In genomic region chr1:204222006-204222872, GRCh38 we compare ENCODE assay signal across 19 cellular contexts. TPM values are rescaled to one million over a fixed set of nuclear protein-coding genes. Genes with fewer than 3 reads are reported as not detected.
DNase-seq lines count a peak whose midpoint lies in the region; ATAC-seq, FAIRE-seq and TF ChIP-seq lines count a peak whose summit lies in the region.
"Had no signal": no experiment of that assay in that cellular context is flagged by ENCODE, and none has a peak within 500 bp of the region (broad histone marks: within the 10 kb centered on the region; RNA-seq: fewer than 3 reads in every experiment).

No MANE protein-coding gene starts in this region.

- DNase-seq in activated CD4-positive, alpha-beta T cell treated with anti-CD3 and anti-CD28 coated beads, Interleukin-2, amount 10 ng/mL, durations not matched to agents 7 days and 5 days = no peak
- no peak for DNase-seq in activated CD4-positive, alpha-beta T cell treated with anti-CD3 and anti-CD28 coated beads for 1 hour
- DNase-seq in K562 (ENCODE audit: extremely low read depth in 1 of 4, low spot score in 3 of 4) (no peak), upper lobe of right lung (no peak), NCI-H2107 treated with DMSO at 0.1 percent for 48 hours (lab: John Stamatoyannopoulos, UW; ENCODE audit: unreplicated experiment) (no peak)
- no peak for DNase-seq in CD8-positive, alpha-beta T cell
- DNase-seq: AML-193; CD4-positive, alpha-beta T cell; DMS79 treated with DMSO at 0.1 percent for 48 hours; GOT3; H7 had no signal

- no peak overlapping the region for H3K4me3 Mint-ChIP-seq in activated CD4-positive, alpha-beta T cell treated with anti-CD3 and anti-CD28 coated beads, Interleukin-2, amount 10 ng/mL, durations not matched to agents 7 days and 5 days
- no peak overlapping the region for H3K4me3 Mint-ChIP-seq in nephron
- H3K4me3 Mint-ChIP-seq in CD8-positive, alpha-beta T cell = no peak overlapping the region
- H3K4me3 Mint-ChIP-seq: CD4-positive, alpha-beta T cell had no signal

- in situ Hi-C loops in K562 (cut with MboI) = no loop called here

- no peak for TF ChIP-seq POLR2A in K562 (conservative IDR thresholded peaks at IDR 0.05)

- POLR2A ChIA-PET in activated CD4-positive, alpha-beta T cell treated with anti-CD3 and anti-CD28 coated beads, Interleukin-2, amount 10 ng/mL, durations not matched to agents 7 days and 5 days (lab: Charles Lee) = no interaction called here
- POLR2A ChIA-PET in K562 (lab: Yijun Ruan, JAX) = interaction anchor here (0.7 to 0.8 kb wide), 2 partner anchors 13 to 157 kb away, joined by 3 read pairs; no protein-coding TSS in a partner anchor
- POLR2A ChIA-PET in CD8-positive, alpha-beta T cell (lab: Charles Lee) = no interaction called here

- no peak overlapping the region for H3K27ac ChIP-seq in K562 (ENCODE audit: extremely low read depth, low read depth, low read length)
- no peak overlapping the region for H3K27ac ChIP-seq in upper lobe of right lung
- H3K27ac ChIP-seq in CD8-positive, alpha-beta T cell (ENCODE audit: low read depth, low read length) = no peak overlapping the region
- H3K27ac ChIP-seq: 22Rv1, A549, C4-2B, HL-60 had no signal

- FAIRE-seq in K562 (lab: Jason Lieb, UNC) = no peak
- FAIRE-seq: A549, GM12878 had no signal

- no peak overlapping the region for H2AFZ ChIP-seq in K562 (ENCODE audit: low read depth, low read length)

- H3K27me3 ChIP-seq in K562 (ENCODE audit: control insufficient read depth in 2 of 2, insufficient read depth in 2 of 2, low read length in 2 of 2) = peaks cover 14 to 50% of the 10 kb centered on the region in 2 experiments
- no peaks in the 10 kb centered on the region for H3K27me3 ChIP-seq in upper lobe of right lung
- H3K27me3 ChIP-seq in CD8-positive, alpha-beta T cell (ENCODE audit: insufficient read depth, low read length) = no peaks in the 10 kb centered on the region

- H3K9ac ChIP-seq in K562 (ENCODE audit: insufficient read depth in 1 of 2, low read depth in 2 of 2, low read length in 2 of 2) = no peak overlapping the region

- H3K79me2 ChIP-seq in K562 (ENCODE audit: control insufficient read depth, insufficient read depth, low read length) = no peaks in the 10 kb centered on the region

- H3K27me3 Mint-ChIP-seq in activated CD4-positive, alpha-beta T cell treated with anti-CD3 and anti-CD28 coated beads, Interleukin-2, amount 10 ng/mL, durations not matched to agents 7 days and 5 days = no peaks in the 10 kb centered on the region
- no peaks in the 10 kb centered on the region for H3K27me3 Mint-ChIP-seq in nephron (ENCODE audit: low read depth)
- peaks cover 2% of the 10 kb centered on the region for H3K27me3 Mint-ChIP-seq in CD8-positive, alpha-beta T cell (ENCODE audit: low read depth)
- H3K27me3 Mint-ChIP-seq: CD4-positive, alpha-beta T cell had no signal

- no peak overlapping the region for H3K4me2 ChIP-seq in K562 (ENCODE audit: insufficient read depth, low read length)
- H3K4me2 ChIP-seq: A549 had no signal

- H3K4me1 Mint-ChIP-seq in activated CD4-positive, alpha-beta T cell treated with anti-CD3 and anti-CD28 coated beads, Interleukin-2, amount 10 ng/mL, durations not matched to agents 7 days and 5 days = peaks cover 6% of the 10 kb centered on the region
- peaks cover 21% of the 10 kb centered on the region for H3K4me1 Mint-ChIP-seq in nephron
- H3K4me1 Mint-ChIP-seq in CD8-positive, alpha-beta T cell (ENCODE audit: low read depth) = peaks cover 7% of the 10 kb centered on the region

- H3K4me1 ChIP-seq in K562 (replicated peaks in 1 of 2; ENCODE audit: control insufficient read depth in 2 of 2, insufficient read depth in 2 of 2, low read length in 2 of 2) (peaks cover 4 to 9% of the 10 kb centered on the region in 2 experiments; a peak in 4 of 5 replicates), upper lobe of right lung (no peaks in the 10 kb centered on the region)
- peaks cover 7% of the 10 kb centered on the region for H3K4me1 ChIP-seq in CD8-positive, alpha-beta T cell (ENCODE audit: insufficient read depth, low read length)
- H3K4me1 ChIP-seq: A549 had no signal

- H4K20me1 ChIP-seq in K562 (replicated peaks; ENCODE audit: control insufficient read depth, insufficient read depth, low read length) = peaks cover 15% of the 10 kb centered on the region

- H3K27ac Mint-ChIP-seq in activated CD4-positive, alpha-beta T cell treated with anti-CD3 and anti-CD28 coated beads, Interleukin-2, amount 10 ng/mL, durations not matched to agents 7 days and 5 days = peak overlapping the region; percentile 11
- peak overlapping the region in 2 of 3 experiments; percentile 68 to 78 for H3K27ac Mint-ChIP-seq in nephron
- H3K27ac Mint-ChIP-seq in CD8-positive, alpha-beta T cell = no peak overlapping the region
- H3K27ac Mint-ChIP-seq: CD4-positive, alpha-beta T cell had no signal

- H3K36me3 ChIP-seq in K562 (ENCODE audit: control insufficient read depth, insufficient read depth, low read length) (no peaks in the 10 kb centered on the region), upper lobe of right lung (no peaks in the 10 kb centered on the region)
- H3K36me3 ChIP-seq in CD8-positive, alpha-beta T cell (ENCODE audit: insufficient read depth, low read length) = no peaks in the 10 kb centered on the region

- no peak for TF ChIP-seq EP300 in K562 (IDR thresholded peaks at IDR 0.05; ENCODE audit: low read length)

- no TSS peak for BruUV-seq in K562 (replicated peaks; lab: Mats Ljungman, UMichigan)

- CTCF ChIA-PET in activated CD4-positive, alpha-beta T cell treated with anti-CD3 and anti-CD28 coated beads, Interleukin-2, amount 10 ng/mL, durations not matched to agents 7 days and 5 days (lab: Charles Lee) = interaction anchor here (0.9 kb wide), 1 partner anchor 8 kb away, joined by 3 read pairs; the partner anchor contains the start of gene GOLT1A
- CTCF ChIA-PET in K562 (lab: Yijun Ruan, JAX; ENCODE audit: low intra/inter-chr PET ratio) = interaction anchor here (0.5 kb wide), 1 partner anchor 69 kb away, joined by 4 read pairs; no protein-coding TSS in a partner anchor
- CTCF ChIA-PET in CD8-positive, alpha-beta T cell (lab: Charles Lee) = interaction anchor here (0.9 kb wide), 1 partner anchor 15 kb away, joined by 3 read pairs; no protein-coding TSS in a partner anchor

- H3K36me3 Mint-ChIP-seq in activated CD4-positive, alpha-beta T cell treated with anti-CD3 and anti-CD28 coated beads, Interleukin-2, amount 10 ng/mL, durations not matched to agents 7 days and 5 days (ENCODE audit: low read depth) = no peaks in the 10 kb centered on the region
- H3K36me3 Mint-ChIP-seq in nephron (ENCODE audit: low read depth) = peaks cover 21% of the 10 kb centered on the region
- H3K36me3 Mint-ChIP-seq in CD8-positive, alpha-beta T cell = no peaks in the 10 kb centered on the region

- TF ChIP-seq RAD21 in K562 (CRISPR knock-in tag; conservative IDR thresholded peaks at IDR 0.05 in 1 of 2, IDR thresholded peaks at IDR 0.05 in 1 of 2) = no peak

- no peak overlapping the region for H3K4me3 ChIP-seq in K562
- no peak overlapping the region for H3K4me3 ChIP-seq in upper lobe of right lung
- H3K4me3 ChIP-seq in CD8-positive, alpha-beta T cell (ENCODE audit: low read depth, low read length) = no peak overlapping the region
- H3K4me3 ChIP-seq: A549, GM12878 had no signal

- no peaks in the 10 kb centered on the region for H3K9me1 ChIP-seq in K562 (ENCODE audit: control insufficient read depth, insufficient read depth, low read length)

- intact Hi-C loops in K562 (cut with micrococcal nuclease) = no loop called here
- intact Hi-C loops in upper lobe of right lung (cut with DNase I) = no loop called here
- intact Hi-C loops in CD8-positive, alpha-beta T cell (cut with DNase I, micrococcal nuclease) = no loop called here

- no peak for ATAC-seq in K562
- peak; percentile 4 for ATAC-seq in upper lobe of right lung
- ATAC-seq in GM19328 (IDR thresholded peaks at IDR 0.05; ENCODE audit: unreplicated experiment) = no peak
- ATAC-seq in CD8-positive, alpha-beta T cell = no peak
- ATAC-seq: GM12878 had no signal

- no peaks in the 10 kb centered on the region for H3K9me3 ChIP-seq in K562 (replicated peaks; ENCODE audit: control insufficient read depth, insufficient read depth, low read depth, low read length)
- no peaks in the 10 kb centered on the region for H3K9me3 ChIP-seq in upper lobe of right lung
- no peaks in the 10 kb centered on the region for H3K9me3 ChIP-seq in CD8-positive, alpha-beta T cell (ENCODE audit: low read length)
- H3K9me3 ChIP-seq: A549 had no signal

- H3K9me3 Mint-ChIP-seq in activated CD4-positive, alpha-beta T cell treated with anti-CD3 and anti-CD28 coated beads, Interleukin-2, amount 10 ng/mL, durations not matched to agents 7 days and 5 days = no peaks in the 10 kb centered on the region
- no peaks in the 10 kb centered on the region for H3K9me3 Mint-ChIP-seq in nephron
- no peaks in the 10 kb centered on the region for H3K9me3 Mint-ChIP-seq in CD8-positive, alpha-beta T cell
- H3K9me3 Mint-ChIP-seq: CD4-positive, alpha-beta T cell had no signal

- TF ChIP-seq CTCF in K562 (IDR thresholded peaks at IDR 0.05 in 2 of 3, conservative IDR thresholded peaks at IDR 0.05 in 1 of 3; ENCODE audit: insufficient read depth in 2 of 3, low read depth in 1 of 3, low read length in 3 of 3) = no peak
- no peak for TF ChIP-seq CTCF in nephron (IDR thresholded peaks at IDR 0.05; ENCODE audit: unreplicated experiment in 3 of 3)
- no peak for TF ChIP-seq CTCF in upper lobe of right lung (IDR thresholded peaks at IDR 0.05)
- no peak for TF ChIP-seq CTCF in CD8-positive, alpha-beta T cell (IDR thresholded peaks at IDR 0.05)

- WGBS in K562 (ENCODE audit: insufficient coverage, low coverage, missing lambda C conversion rate) = 0% methylated on average over 8 of the region's 8 CpGs

RNA-seq across cellular contexts. Expression of gene GOLT1A, which starts 8.5 kb away (rescaled TPM):
- total RNA-seq in activated CD4-positive, alpha-beta T cell treated with anti-CD3 and anti-CD28 coated beads, Interleukin-2, amount 10 ng/mL, durations not matched to agents 7 days and 5 days = not detected
- total RNA-seq in K562 (2011; cell fraction: chromatin; rRNA removed; ENCODE audit: low replicate concordance) = not detected in 2 replicates
- not detected in 2 replicates for total RNA-seq in K562 (2011; cell fraction: nucleolus; rRNA removed)
- total RNA-seq in K562 (2011; cell fraction: nucleoplasm; rRNA removed) = not detected in 2 replicates
- total RNA-seq in K562 (2014; rRNA removed) (not detected in 2 replicates), K562 (2014; rRNA removed; fragmentation: Illumina TruSeq; extraction: Trizol) (not detected in 2 replicates), K562 (2015; rRNA removed; fragmentation: Illumina TruSeq; extraction: Trizol) (not detected in 2 replicates), K562 (2021) (not detected in 2 replicates), upper lobe of right lung (22.4 TPM)
- polyA plus RNA-seq in K562 (2011; rRNA removed) (not detected in 2 replicates), K562 (2014; fragmentation: Illumina TruSeq; extraction: Trizol) (not detected in 2 replicates), K562 (2014; fragmentation: Nextera tagmentation; extraction: Ambion mirVana) (not detected), K562 (2014; rRNA removed) (not detected in 2 replicates)
- polyA plus RNA-seq in K562 (2011; cell fraction: cytosol; rRNA removed) = not detected in 2 replicates
- not detected in 2 replicates for polyA plus RNA-seq in K562 (2011; cell fraction: nucleus; rRNA removed)
- polyA plus RNA-seq in K562 (2012) = 0.16 TPM in 1 of 2 replicates, not detected in the other
- not detected in 2 replicates for polyA minus RNA-seq in K562 (2011; rRNA and poly(A)+ RNA removed)
- polyA minus RNA-seq in K562 (2011; cell fraction: cytosol; rRNA and poly(A)+ RNA removed) = not detected in 2 replicates
- polyA minus RNA-seq in K562 (2011; cell fraction: nucleus; rRNA and poly(A)+ RNA removed) = not detected in 2 replicates
- total RNA-seq in CD8-positive, alpha-beta T cell = not detected
- total RNA-seq: GM12878, HT1080 had no signal

RNA-seq across cellular contexts. Expression of gene KISS1, which starts 25.9 kb away (rescaled TPM):
- not detected for total RNA-seq in activated CD4-positive, alpha-beta T cell treated with anti-CD3 and anti-CD28 coated beads, Interleukin-2, amount 10 ng/mL, durations not matched to agents 7 days and 5 days
- total RNA-seq in K562 (2011; cell fraction: chromatin; rRNA removed; ENCODE audit: low replicate concordance) = not detected in 2 replicates
- not detected in 2 replicates for total RNA-seq in K562 (2011; cell fraction: nucleolus; rRNA removed)
- total RNA-seq in K562 (2011; cell fraction: nucleoplasm; rRNA removed) = not detected in 2 replicates
- total RNA-seq in K562 (2014; rRNA removed) (not detected in 2 replicates), K562 (2014; rRNA removed; fragmentation: Illumina TruSeq; extraction: Trizol) (not detected in 2 replicates), K562 (2015; rRNA removed; fragmentation: Illumina TruSeq; extraction: Trizol) (not detected in 2 replicates), K562 (2021) (not detected in 2 replicates), upper lobe of right lung (2.9 TPM)
- polyA plus RNA-seq in K562 (2011; rRNA removed) (0.31 TPM in 1 of 2 replicates, not detected in the other), K562 (2014; fragmentation: Illumina TruSeq; extraction: Trizol) (not detected in 2 replicates), K562 (2014; fragmentation: Nextera tagmentation; extraction: Ambion mirVana) (not detected), K562 (2014; rRNA removed) (not detected in 2 replicates)
- 0.58 TPM in 1 of 2 replicates, not detected in the other for polyA plus RNA-seq in K562 (2011; cell fraction: cytosol; rRNA removed)
- polyA plus RNA-seq in K562 (2011; cell fraction: nucleus; rRNA removed) = not detected in 2 replicates
- not detected in 2 replicates for polyA plus RNA-seq in K562 (2012)
- polyA minus RNA-seq in K562 (2011; rRNA and poly(A)+ RNA removed) = not detected in 2 replicates
- polyA minus RNA-seq in K562 (2011; cell fraction: cytosol; rRNA and poly(A)+ RNA removed) = not detected in 2 replicates
- polyA minus RNA-seq in K562 (2011; cell fraction: nucleus; rRNA and poly(A)+ RNA removed) = not detected in 2 replicates
- not detected for total RNA-seq in CD8-positive, alpha-beta T cell
- total RNA-seq: CD4-positive, alpha-beta T cell; GM12878; H7; HT1080 had no signal
- polyA plus RNA-seq: GM12878 had no signal

RNA-seq across cellular contexts. Expression of gene REN, which starts 56.1 kb away (rescaled TPM):
- not detected for total RNA-seq in activated CD4-positive, alpha-beta T cell treated with anti-CD3 and anti-CD28 coated beads, Interleukin-2, amount 10 ng/mL, durations not matched to agents 7 days and 5 days
- 0.58 and 3.3 TPM in 2 replicates for total RNA-seq in K562 (2011; cell fraction: chromatin; rRNA removed; ENCODE audit: low replicate concordance)
- 1.8 and 3.0 TPM in 2 replicates for total RNA-seq in K562 (2011; cell fraction: nucleolus; rRNA removed)
- 2.1 TPM in 1 of 2 replicates, not detected in the other for total RNA-seq in K562 (2011; cell fraction: nucleoplasm; rRNA removed)
- 2.7 and 3.6 TPM in 2 replicates for total RNA-seq in K562 (2014; rRNA removed)
- 1.3 and 1.7 TPM in 2 replicates for total RNA-seq in K562 (2014; rRNA removed; fragmentation: Illumina TruSeq; extraction: Trizol)
- 8.6 and 9.9 TPM in 2 replicates for total RNA-seq in K562 (2015; rRNA removed; fragmentation: Illumina TruSeq; extraction: Trizol)
- 1.7 and 1.9 TPM in 2 replicates for total RNA-seq in K562 (2021)
- 0.73 and 5.8 TPM in 2 replicates for polyA plus RNA-seq in K562 (2011; rRNA removed)
- polyA plus RNA-seq in K562 (2011; cell fraction: cytosol; rRNA removed) = 0.87 and 14.1 TPM in 2 replicates
- polyA plus RNA-seq in K562 (2011; cell fraction: nucleus; rRNA removed) = 1.0 and 19.2 TPM in 2 replicates
- polyA plus RNA-seq in K562 (2012) = 5.2 and 6.4 TPM in 2 replicates
- 2.9 and 3.1 TPM in 2 replicates for polyA plus RNA-seq in K562 (2014; fragmentation: Illumina TruSeq; extraction: Trizol)
- polyA plus RNA-seq in K562 (2014; fragmentation: Nextera tagmentation; extraction: Ambion mirVana) = 1 to 10 TPM; 3.1 to 3.9 TPM
- 1.9 and 2.0 TPM in 2 replicates for polyA plus RNA-seq in K562 (2014; rRNA removed)
- polyA minus RNA-seq in K562 (2011; rRNA and poly(A)+ RNA removed) = 0.51 and 7.6 TPM in 2 replicates
- polyA minus RNA-seq in K562 (2011; cell fraction: cytosol; rRNA and poly(A)+ RNA removed) = 3.8 TPM in 1 of 2 replicates, not detected in the other
- polyA minus RNA-seq in K562 (2011; cell fraction: nucleus; rRNA and poly(A)+ RNA removed) = 0.44 and 1.3 TPM in 2 replicates
- 0.81 TPM for total RNA-seq in upper lobe of right lung
- not detected for total RNA-seq in CD8-positive, alpha-beta T cell
- total RNA-seq: CD4-positive, alpha-beta T cell; GM12878; H7; HT1080 had no signal
- polyA plus RNA-seq: A549, GM12878 had no signal

Comparison
In these comparisons a context has a peak if more than half of its experiments do, and no peak if none do; other contexts are left out.
1. RNA of gene GOLT1A, which starts 8.5 kb away (total RNA-seq): 22.4 TPM in upper lobe of right lung (single experiment); not detected in CD8-positive, alpha-beta T cell, not detected in activated CD4-positive, alpha-beta T cell treated with anti-CD3 and anti-CD28 coated beads, Interleukin-2, amount 10 ng/mL, durations not matched to agents 7 days and 5 days and not detected in K562; every median in the first group is over 10 times any median in the second.